8 cellular contexts compared by ENCODE assay signal in genomic region chr19:40464059-40465024, GRCh38. TPM values are rescaled to one million over a fixed set of nuclear protein-coding genes. Genes with fewer than 3 reads are reported as not detected.
A peak's percentile ranks its signal among the peaks of the same experiment; 100 is the strongest.
DNase-seq lines count a peak whose midpoint lies in the region; ATAC-seq, FAIRE-seq and TF ChIP-seq lines count a peak whose summit lies in the region.

No MANE protein-coding gene starts in this region.

- POLR2A ChIA-PET in endothelial cell of umbilical vein (lab: Charles Lee), result interaction anchor here (0.7 to 2.4 kb wide), 4 partner anchors 12 to 107 kb away, joined by 3 to 13 read pairs (median 3); partner anchors contain the start of genes SERTAD1 and SERTAD3

- H3K4me3 ChIP-seq in endothelial cell of umbilical vein (replicated peaks in 1 of 3; ENCODE audit: insufficient read depth in 1 of 3, low read depth in 1 of 3, low read length in 3 of 3), result no peak overlapping the region

- no peak for ATAC-seq in GM21360 (IDR thresholded peaks at IDR 0.05; ENCODE audit: unreplicated experiment)

- no peaks in the 10 kb centered on the region for H3K79me2 ChIP-seq in endothelial cell of umbilical vein (ENCODE audit: control insufficient read depth, insufficient read depth, low read length)

- no peaks in the 10 kb centered on the region for H3K36me3 ChIP-seq in endothelial cell of umbilical vein (ENCODE audit: control insufficient read depth in 2 of 2, extremely low read depth in 1 of 2, insufficient read depth in 2 of 2, low read length in 2 of 2)

- peak; percentile 95 for DNase-seq in CD1c-positive myeloid dendritic cell (ENCODE audit: extremely low spot score)
- DNase-seq in HT-29 (ENCODE audit: low spot score), result peak; percentile 99
- peak; percentile 19 to 39 for DNase-seq in NOMO-1 (lab: John Stamatoyannopoulos, UW; ENCODE audit: unreplicated experiment in 2 of 2)
- DNase-seq in activated CD8-positive, alpha-beta memory T cell treated with anti-CD3 and anti-CD28 coated beads, Interleukin-2, amount 50 U/mL, for 4 hours, result peak; percentile 76
- DNase-seq in endothelial cell of umbilical vein (ENCODE audit: low read depth, low spot score), result peak; percentile 84
- peak; percentile 81 for DNase-seq in middle frontal gyrus (ENCODE audit: extremely low spot score, low spot score)
- peak; percentile 34 to 49 for DNase-seq in stimulated activated CD8-positive, alpha-beta memory T cell treated with anti-CD3 and anti-CD28 coated beads, Interleukin-15, amount 100 ng/mL, for 48 hours (ENCODE audit: low read depth in 2 of 2)

- peak overlapping the region; percentile 63 for H2AFZ ChIP-seq in endothelial cell of umbilical vein (ENCODE audit: low read depth, low read length)

- H3K27me3 ChIP-seq in endothelial cell of umbilical vein (ENCODE audit: control insufficient read depth in 2 of 2, insufficient read depth in 2 of 2, low read length in 2 of 2), result peaks cover 2 to 5% of the 10 kb centered on the region in 2 experiments

- FAIRE-seq in endothelial cell of umbilical vein (lab: Jason Lieb, UNC), result peak; percentile 98

- peaks cover 14% of the 10 kb centered on the region for H3K4me1 ChIP-seq in endothelial cell of umbilical vein (ENCODE audit: control insufficient read depth, extremely low read depth, insufficient read depth, low read length)

- peak; percentile 83 to 86 for TF ChIP-seq CTCF in endothelial cell of umbilical vein (IDR thresholded peaks at IDR 0.05; ENCODE audit: extremely low read depth in 1 of 2, insufficient read depth in 1 of 2, low read depth in 1 of 2, low read length in 2 of 2)

- H3K9me1 ChIP-seq in endothelial cell of umbilical vein (replicated peaks; ENCODE audit: control insufficient read depth, extremely low read depth, insufficient read depth, low read length), result no peaks in the 10 kb centered on the region

- H3K9ac ChIP-seq in endothelial cell of umbilical vein (replicated peaks; ENCODE audit: extremely low read depth, insufficient read depth, low read length), result no peak overlapping the region

- CTCF ChIA-PET in endothelial cell of umbilical vein (lab: Charles Lee), result interaction anchor here (0.6 to 4.4 kb wide), 37 partner anchors 11 to 1959 kb away, joined by 3 to 44 read pairs (median 4); partner anchors contain the start of genes LTBP4 and SERTAD1

- H3K27ac ChIP-seq in endothelial cell of umbilical vein (ENCODE audit: insufficient read depth, low read depth, low read length), result peak overlapping the region; percentile 47

- H3K9me3 ChIP-seq in endothelial cell of umbilical vein (replicated peaks; ENCODE audit: control insufficient read depth, insufficient read depth, low read length), result no peaks in the 10 kb centered on the region

- dilution Hi-C loops in endothelial cell of umbilical vein (cut with MboI; ENCODE audit: extremely low pct_ligation_motif_present, low sequenced_read_pairs), result no loop called here

- peak overlapping the region; percentile 30 for H3K4me2 ChIP-seq in endothelial cell of umbilical vein (ENCODE audit: insufficient read depth, low read length)

- intact Hi-C loops in endothelial cell of umbilical vein (cut with micrococcal nuclease), result loop anchor here (1.0 to 5.0 kb wide), 9 partner anchors 20 to 179 kb away; partner anchors contain the start of genes AKT2, C19orf47, PLD3 and SERTAD3

- no peaks in the 10 kb centered on the region for H4K20me1 ChIP-seq in endothelial cell of umbilical vein (replicated peaks; ENCODE audit: control insufficient read depth, extremely low read depth, insufficient read depth, low read length)

- BruUV-seq in endothelial cell of umbilical vein (replicated peaks; lab: Mats Ljungman, UMichigan), result TSS peak; percentile 62

- TF ChIP-seq POLR2A in endothelial cell of umbilical vein (IDR thresholded peaks at IDR 0.05; ENCODE audit: low read depth, low read length), result no peak

TF ChIP-seq in endothelial cell of umbilical vein, 7 proteins besides CTCF, POLR2A, EP300 and RAD21:
- peak; percentile 67 for TF ChIP-seq FOS (IDR thresholded peaks at IDR 0.05; ENCODE audit: borderline replicate concordance, insufficient read depth, low read length)
- peak; percentile 64 for TF ChIP-seq JUN (IDR thresholded peaks at IDR 0.05; ENCODE audit: borderline replicate concordance, insufficient read depth, insufficient read length, low read depth)
- TF ChIP-seq POLR2AphosphoS5 (IDR thresholded peaks at IDR 0.05; ENCODE audit: insufficient read depth, low read depth, low read length), result peak; percentile 52
- TF ChIP-seq EZH2 (IDR thresholded peaks at IDR 0.05; ENCODE audit: borderline replicate concordance, low read depth, low read length, severe bottlenecking), result no peak
- TF ChIP-seq GATA2 (IDR thresholded peaks at IDR 0.05; ENCODE audit: insufficient read depth, insufficient read length, low read depth, low read length), result peak; percentile 8

RNA-seq across cellular contexts. Expression of gene BLVRB, which starts 1.2 kb away (rescaled TPM):
- total RNA-seq in HT-29 (2014; rRNA removed; shearing (Covaris generic)), result 201 and 206 TPM in 2 replicates
- total RNA-seq in endothelial cell of umbilical vein, result 30.8 and 35.8 TPM in 2 replicates
- polyA plus RNA-seq in endothelial cell of umbilical vein, result 113 and 175 TPM in 2 replicates
- polyA plus RNA-seq in endothelial cell of umbilical vein (2011; cell fraction: cytosol; rRNA removed), result 58.0 and 66.5 TPM in 2 replicates
- polyA plus RNA-seq in endothelial cell of umbilical vein (2011; cell fraction: nucleus; rRNA removed), result 19.0 and 26.5 TPM in 2 replicates
- polyA plus RNA-seq in endothelial cell of umbilical vein (2012), result 51.8 and 82.9 TPM in 2 replicates
- polyA minus RNA-seq in endothelial cell of umbilical vein, result 35.6 and 40.8 TPM in 2 replicates
- 107 TPM for polyA minus RNA-seq in endothelial cell of umbilical vein (2011; cell fraction: cytosol; rRNA and poly(A)+ RNA removed)
- polyA minus RNA-seq in endothelial cell of umbilical vein (2011; cell fraction: nucleus; rRNA and poly(A)+ RNA removed), result 9.9 and 14.9 TPM in 2 replicates

RNA-seq across cellular contexts. Expression of gene SPTBN4, which starts 2.5 kb away (rescaled TPM):
- total RNA-seq in HT-29 (2014; rRNA removed; shearing (Covaris generic)), result 0.23 and 1.3 TPM in 2 replicates
- total RNA-seq in endothelial cell of umbilical vein, result not detected in 2 replicates
- 0.03 and 0.33 TPM in 2 replicates for polyA plus RNA-seq in endothelial cell of umbilical vein
- polyA plus RNA-seq in endothelial cell of umbilical vein (2011; cell fraction: cytosol; rRNA removed), result 0.03 and 0.16 TPM in 2 replicates
- not detected in 2 replicates for polyA plus RNA-seq in endothelial cell of umbilical vein (2011; cell fraction: nucleus; rRNA removed)
- polyA plus RNA-seq in endothelial cell of umbilical vein (2012), result 0.26 and 0.33 TPM in 2 replicates
- not detected in 2 replicates for polyA minus RNA-seq in endothelial cell of umbilical vein
- 1.7 TPM for polyA minus RNA-seq in endothelial cell of umbilical vein (2011; cell fraction: cytosol; rRNA and poly(A)+ RNA removed)
- not detected in 2 replicates for polyA minus RNA-seq in endothelial cell of umbilical vein (2011; cell fraction: nucleus; rRNA and poly(A)+ RNA removed)

RNA-seq across cellular contexts. Expression of gene SERTAD3, which starts 20.2 kb away (rescaled TPM):
- total RNA-seq in HT-29 (2014; rRNA removed; shearing (Covaris generic)), result 23.4 and 30.6 TPM in 2 replicates
- total RNA-seq in endothelial cell of umbilical vein, result 29.9 and 32.0 TPM in 2 replicates
- polyA plus RNA-seq in endothelial cell of umbilical vein, result 13.3 and 17.7 TPM in 2 replicates
- polyA plus RNA-seq in endothelial cell of umbilical vein (2011; cell fraction: cytosol; rRNA removed), result 8.6 and 8.9 TPM in 2 replicates
- 6.5 and 8.4 TPM in 2 replicates for polyA plus RNA-seq in endothelial cell of umbilical vein (2011; cell fraction: nucleus; rRNA removed)
- 15.3 and 16.0 TPM in 2 replicates for polyA plus RNA-seq in endothelial cell of umbilical vein (2012)
- 21.9 and 25.6 TPM in 2 replicates for polyA minus RNA-seq in endothelial cell of umbilical vein
- polyA minus RNA-seq in endothelial cell of umbilical vein (2011; cell fraction: cytosol; rRNA and poly(A)+ RNA removed), result 15.1 TPM
- 5.7 and 6.0 TPM in 2 replicates for polyA minus RNA-seq in endothelial cell of umbilical vein (2011; cell fraction: nucleus; rRNA and poly(A)+ RNA removed)

RNA-seq across cellular contexts. Expression of gene SERTAD1, which starts 38.5 kb away (rescaled TPM):
- total RNA-seq in HT-29 (2014; rRNA removed; shearing (Covaris generic)), result 32.1 and 32.7 TPM in 2 replicates
- 8.8 and 10.0 TPM in 2 replicates for total RNA-seq in endothelial cell of umbilical vein
- polyA plus RNA-seq in endothelial cell of umbilical vein, result 15.3 and 16.9 TPM in 2 replicates
- polyA plus RNA-seq in endothelial cell of umbilical vein (2011; cell fraction: cytosol; rRNA removed), result 10.6 and 12.1 TPM in 2 replicates
- polyA plus RNA-seq in endothelial cell of umbilical vein (2011; cell fraction: nucleus; rRNA removed), result 6.6 and 8.6 TPM in 2 replicates
- polyA plus RNA-seq in endothelial cell of umbilical vein (2012), result 11.6 and 11.8 TPM in 2 replicates
- polyA minus RNA-seq in endothelial cell of umbilical vein, result 3.6 and 4.4 TPM in 2 replicates
- polyA minus RNA-seq in endothelial cell of umbilical vein (2011; cell fraction: cytosol; rRNA and poly(A)+ RNA removed), result 5.2 TPM
- 2.4 and 3.7 TPM in 2 replicates for polyA minus RNA-seq in endothelial cell of umbilical vein (2011; cell fraction: nucleus; rRNA and poly(A)+ RNA removed)

RNA-seq across cellular contexts. Expression of gene PRX, which starts 51.2 kb away (rescaled TPM):
- 1.3 and 1.8 TPM in 2 replicates for total RNA-seq in HT-29 (2014; rRNA removed; shearing (Covaris generic))
- 1.3 and 1.7 TPM in 2 replicates for total RNA-seq in endothelial cell of umbilical vein
- 0.43 and 0.80 TPM in 2 replicates for polyA plus RNA-seq in endothelial cell of umbilical vein
- polyA plus RNA-seq in endothelial cell of umbilical vein (2011; cell fraction: cytosol; rRNA removed), result 0.92 and 1.2 TPM in 2 replicates
- polyA plus RNA-seq in endothelial cell of umbilical vein (2011; cell fraction: nucleus; rRNA removed), result 1.1 and 1.3 TPM in 2 replicates
- polyA plus RNA-seq in endothelial cell of umbilical vein (2012), result 0.75 and 1.7 TPM in 2 replicates
- polyA minus RNA-seq in endothelial cell of umbilical vein, result 0.36 and 0.53 TPM in 2 replicates
- polyA minus RNA-seq in endothelial cell of umbilical vein (2011; cell fraction: cytosol; rRNA and poly(A)+ RNA removed), result 0.20 TPM
- polyA minus RNA-seq in endothelial cell of umbilical vein (2011; cell fraction: nucleus; rRNA and poly(A)+ RNA removed), result 0.29 and 0.34 TPM in 2 replicates

Comparison
In these comparisons a context has a peak if more than half of its experiments do, and no peak if none do; other contexts are left out.
1. DNase-seq: peak in every context shown above with its lines; median percentile 99 in HT-29; 95 in CD1c-positive myeloid dendritic cell; 84 in endothelial cell of umbilical vein; 81 in middle frontal gyrus; 76 in activated CD8-positive, alpha-beta memory T cell treated with anti-CD3 and anti-CD28 coated beads, Interleukin-2, amount 50 U/mL, for 4 hours; 42 in stimulated activated CD8-positive, alpha-beta memory T cell treated with anti-CD3 and anti-CD28 coated beads, Interleukin-15, amount 100 ng/mL, for 48 hours; 29 in NOMO-1.